ENCODE assay signal across 8 cellular contexts in the genomic region with DNA sequence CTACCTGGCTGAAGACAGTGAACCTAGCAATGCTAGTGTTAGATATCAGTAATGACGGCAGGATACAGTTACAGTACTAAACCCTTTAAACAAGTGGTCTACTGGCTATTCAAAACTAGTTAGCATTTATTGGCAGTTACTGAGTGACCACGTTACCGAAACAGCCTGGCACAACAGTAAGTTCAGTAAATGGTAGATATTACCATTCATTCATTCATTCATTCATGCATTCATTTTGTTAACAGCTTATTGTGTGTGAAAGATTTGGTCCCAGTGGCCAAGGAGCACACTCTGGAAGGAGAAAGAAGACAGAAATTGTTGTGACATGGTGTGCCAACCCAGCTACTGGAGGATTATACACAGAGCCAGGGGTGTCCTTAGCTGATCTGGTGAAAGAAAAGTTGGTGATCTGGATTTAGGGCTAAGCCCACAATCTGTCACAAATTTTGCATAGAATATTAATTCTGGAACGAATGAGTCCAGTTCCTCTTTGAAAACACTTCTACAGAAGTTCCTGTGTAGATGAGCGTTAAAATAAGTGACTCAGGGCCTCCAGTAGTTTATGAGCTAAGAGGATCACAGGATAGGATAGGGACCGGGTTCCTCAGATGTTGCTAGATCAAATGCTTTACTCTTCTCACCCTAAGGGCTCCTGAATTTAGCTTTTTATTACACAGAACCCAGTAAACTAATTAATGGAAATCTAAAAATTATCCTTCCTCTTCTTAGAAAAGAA.
DNase-seq lines count a peak whose midpoint lies in the region; ATAC-seq lines count a peak whose summit lies in the region.

No MANE protein-coding gene starts in this region.

- no peak overlapping the region for H3K27ac Mint-ChIP-seq in stimulated activated naive CD8-positive, alpha-beta T cell treated with anti-CD3 and anti-CD28 coated beads, Interleukin-15, Interleukin-2, amounts not matched to agents 100 ng/mL and 50 ng/mL, for 24 hours
- H3K27ac Mint-ChIP-seq in activated naive CD8-positive, alpha-beta T cell: no peak overlapping the region

- DNase-seq in stimulated activated naive CD8-positive, alpha-beta T cell treated with anti-CD3 and anti-CD28 coated beads, Interleukin-15, Interleukin-2, amounts not matched to agents 100 U/mL and 50 U/mL, for 24 hours: no peak
- DNase-seq in lung microvascular endothelial cell (ENCODE audit: low read depth in 2 of 2): peak; percentile 17 to 20
- no peak for DNase-seq in stimulated activated CD4-positive, alpha-beta T cell treated with anti-CD3 and anti-CD28 coated beads, Interleukin-4, amount 100 ng/mL, for 24 hours
- no peak for DNase-seq in NCI-H1694 treated with DMSO at 0.1 percent for 48 hours (lab: John Stamatoyannopoulos, UW)
- DNase-seq in occipital lobe (lab: John Stamatoyannopoulos, UW): no peak
- DNase-seq in NCI-H187 (lab: John Stamatoyannopoulos, UW): no peak

- no peak for ATAC-seq in stimulated activated naive CD8-positive, alpha-beta T cell treated with anti-CD3 and anti-CD28 coated beads, Interleukin-15, Interleukin-2, amounts not matched to agents 100 U/mL and 50 U/mL, for 24 hours

- H3K36me3 Mint-ChIP-seq in stimulated activated naive CD8-positive, alpha-beta T cell treated with anti-CD3 and anti-CD28 coated beads, Interleukin-15, Interleukin-2, amounts not matched to agents 100 ng/mL and 50 ng/mL, for 24 hours (ENCODE audit: low read depth): no peaks in the 10 kb centered on the region
- H3K36me3 Mint-ChIP-seq in activated naive CD8-positive, alpha-beta T cell: no peaks in the 10 kb centered on the region

- H3K9me3 Mint-ChIP-seq in stimulated activated naive CD8-positive, alpha-beta T cell treated with anti-CD3 and anti-CD28 coated beads, Interleukin-15, Interleukin-2, amounts not matched to agents 100 ng/mL and 50 ng/mL, for 24 hours: no peaks in the 10 kb centered on the region
- no peaks in the 10 kb centered on the region for H3K9me3 Mint-ChIP-seq in activated naive CD8-positive, alpha-beta T cell (ENCODE audit: low read depth)

- peaks cover 10% of the 10 kb centered on the region for H3K4me1 Mint-ChIP-seq in stimulated activated naive CD8-positive, alpha-beta T cell treated with anti-CD3 and anti-CD28 coated beads, Interleukin-15, Interleukin-2, amounts not matched to agents 100 ng/mL and 50 ng/mL, for 24 hours (ENCODE audit: low read depth)
- H3K4me1 Mint-ChIP-seq in activated naive CD8-positive, alpha-beta T cell (ENCODE audit: low read depth): peaks cover 12% of the 10 kb centered on the region

- peak overlapping the region; percentile 68 for H3K4me3 Mint-ChIP-seq in stimulated activated naive CD8-positive, alpha-beta T cell treated with anti-CD3 and anti-CD28 coated beads, Interleukin-15, Interleukin-2, amounts not matched to agents 100 ng/mL and 50 ng/mL, for 24 hours
- H3K4me3 Mint-ChIP-seq in activated naive CD8-positive, alpha-beta T cell: peak overlapping the region; percentile 76

- peaks cover 60% of the 10 kb centered on the region for H3K27me3 Mint-ChIP-seq in stimulated activated naive CD8-positive, alpha-beta T cell treated with anti-CD3 and anti-CD28 coated beads, Interleukin-15, Interleukin-2, amounts not matched to agents 100 ng/mL and 50 ng/mL, for 24 hours
- H3K27me3 Mint-ChIP-seq in activated naive CD8-positive, alpha-beta T cell: peaks cover 31% of the 10 kb centered on the region

Comparison
In these comparisons a context has a peak if more than half of its experiments do, and no peak if none do; other contexts are left out.
1. DNase-seq: peak in lung microvascular endothelial cell (2 of 2); none in stimulated activated naive CD8-positive, alpha-beta T cell treated with anti-CD3 and anti-CD28 coated beads, Interleukin-15, Interleukin-2, amounts not matched to agents 100 U/mL and 50 U/mL, for 24 hours (single experiment), stimulated activated CD4-positive, alpha-beta T cell treated with anti-CD3 and anti-CD28 coated beads, Interleukin-4, amount 100 ng/mL, for 24 hours (single experiment), NCI-H1694 treated with DMSO at 0.1 percent for 48 hours (single experiment), occipital lobe (single experiment) and NCI-H187 (0 of 2).